In genomic region chr2:57886196-57886786, GRCh38 we compare ENCODE assay signal across 17 cellular contexts.
DNase-seq lines count a peak whose midpoint lies in the region; ATAC-seq and TF ChIP-seq lines count a peak whose summit lies in the region.
"Had no signal": no experiment of that assay in that cellular context is flagged by ENCODE, and none has a peak within 500 bp of the region (broad histone marks: within the 10 kb centered on the region; RNA-seq: fewer than 3 reads in every experiment).

No MANE protein-coding gene starts in this region.

- H3K27me3 ChIP-seq in endocrine pancreas (ENCODE audit: control insufficient read depth, insufficient read depth, low read length) (no peaks in the 10 kb centered on the region), testis (no peaks in the 10 kb centered on the region), uterus (no peaks in the 10 kb centered on the region)
- H3K27me3 ChIP-seq: esophagus squamous epithelium, pancreas had no signal

- no peaks in the 10 kb centered on the region for H3K9me3 ChIP-seq in endocrine pancreas (ENCODE audit: control insufficient read depth, low read length)
- no peaks in the 10 kb centered on the region for H3K9me3 ChIP-seq in testis
- H3K9me3 ChIP-seq in uterus, result no peaks in the 10 kb centered on the region
- H3K9me3 ChIP-seq: esophagus squamous epithelium, pancreas had no signal

- H3K4me1 ChIP-seq in endocrine pancreas (ENCODE audit: control insufficient read depth, insufficient read depth, low read length) (peaks cover 12% of the 10 kb centered on the region), testis (no peaks in the 10 kb centered on the region), uterus (peaks cover 0 to 3% of the 10 kb centered on the region in 2 donors)
- H3K4me1 ChIP-seq: esophagus squamous epithelium had no signal

- H3K36me3 ChIP-seq in endocrine pancreas (ENCODE audit: control insufficient read depth, insufficient read depth, low read length), result no peaks in the 10 kb centered on the region
- no peaks in the 10 kb centered on the region for H3K36me3 ChIP-seq in testis (ENCODE audit: low read depth, missing control alignments)
- H3K36me3 ChIP-seq in uterus, result no peaks in the 10 kb centered on the region
- H3K36me3 ChIP-seq: esophagus squamous epithelium, pancreas had no signal

- no peak overlapping the region for H3K27ac ChIP-seq in testis
- H3K27ac ChIP-seq in uterus, result no peak overlapping the region
- H3K27ac ChIP-seq: coronary artery, esophagus squamous epithelium, pancreas had no signal

- 78 to 79% methylated on average over 13 of the region's 13 CpGs for WGBS in testis, 2 donors

- TF ChIP-seq POLR2A in GM18526 (IDR thresholded peaks at IDR 0.05; ENCODE audit: extremely low read depth, insufficient read length) (peak; percentile 36), testis (IDR thresholded peaks at IDR 0.05) (no peak), uterus (IDR thresholded peaks at IDR 0.05) (no peak)

- intact Hi-C loops in testis (cut with DNase I; ENCODE audit: low total_unique reads), result no loop called here
- intact Hi-C loops in uterus (cut with DNase I; ENCODE audit: low total_unique reads), result no loop called here

- no peak for ATAC-seq in HG02610 (IDR thresholded peaks at IDR 0.05; ENCODE audit: unreplicated experiment)
- no peak for ATAC-seq in HG03280 (IDR thresholded peaks at IDR 0.05; ENCODE audit: unreplicated experiment)
- ATAC-seq: activated T-helper 17 cell treated with anti-CD3 and anti-CD28 coated beads, Interleukin-2, amount 50 U/mL, for 72 hours had no signal

- H3K4me3 ChIP-seq in endocrine pancreas (ENCODE audit: control insufficient read depth, insufficient read depth, low read length) (peak overlapping the region; percentile 74), testis (no peak overlapping the region), uterus (no peak overlapping the region)
- H3K4me3 ChIP-seq: coronary artery, esophagus squamous epithelium had no signal

- TF ChIP-seq CTCF in testis (IDR thresholded peaks at IDR 0.05), result no peak
- TF ChIP-seq CTCF in uterus (IDR thresholded peaks at IDR 0.05), result no peak

- DNase-seq in NCI-H1694 treated with DMSO at 0.1 percent for 48 hours (lab: John Stamatoyannopoulos, UW) (peak; percentile 93), NCI-H774 (lab: John Stamatoyannopoulos, UW) (peak; percentile 83), testis (no peak), uterus (no peak)
- DNase-seq: activated CD4-positive, alpha-beta memory T cell treated with anti-CD3 and anti-CD28 coated beads, Interleukin-2, amount 10 ng/mL, durations not matched to agents 7 days and 5 days; anterior cingulate cortex; esophagus squamous epithelium; kidney; NK-92 treated with Interleukin-12 subunit alpha and Interleukin-12 subunit beta, amount 100 ng/mL, for 24 hours; stimulated activated CD4-positive, alpha-beta T cell treated with anti-CD3 and anti-CD28 coated beads, Interleukin-12 subunit alpha, Interleukin-12 subunit beta, amount 100 ng/mL, for 4 hours had no signal

- no peak overlapping the region for H3K9ac ChIP-seq in endocrine pancreas (ENCODE audit: control insufficient read depth, insufficient read depth, low read length)

Comparison
In these comparisons a context has a peak if more than half of its experiments do, and no peak if none do; other contexts are left out.
1. DNase-seq: peak in NCI-H1694 treated with DMSO at 0.1 percent for 48 hours (single experiment) and NCI-H774 (single experiment); none in testis (single experiment) and uterus (0 of 2).